ENCODE assay signal across 8 cellular contexts in genomic region chr21:39313042-39313456, GRCh38. TPM values are rescaled to one million over a fixed set of nuclear protein-coding genes. Genes with fewer than 3 reads are reported as not detected.
DNase-seq lines count a peak whose midpoint lies in the region; ATAC-seq and TF ChIP-seq lines count a peak whose summit lies in the region.

No MANE protein-coding gene starts in this region.

- TF ChIP-seq CTCF in GM13977 (IDR thresholded peaks at IDR 0.05; ENCODE audit: extremely low read depth, insufficient read depth, missing control alignments) (no peak), WI38 (IDR thresholded peaks at IDR 0.05; ENCODE audit: low read depth, low read length) (no peak), epithelial cell of proximal tubule (conservative IDR thresholded peaks at IDR 0.05; ENCODE audit: low read depth, low read length) (no peak), neural cell (IDR thresholded peaks at IDR 0.05; ENCODE audit: poor library complexity, severe bottlenecking) (no peak)

- H2AFZ ChIP-seq in neural cell (ENCODE audit: low read depth, low read length): no peak overlapping the region

- H3K79me2 ChIP-seq in neural cell (replicated peaks; ENCODE audit: insufficient read depth, low read length): peaks cover 41% of the 10 kb centered on the region

- H3K9ac ChIP-seq in neural cell (ENCODE audit: low read length): peak overlapping the region; percentile 99

- TF ChIP-seq EP300 in neural cell (conservative IDR thresholded peaks at IDR 0.05; ENCODE audit: poor library complexity, severe bottlenecking): no peak

- H3F3A ChIP-seq in neural cell (ENCODE audit: insufficient read depth, low read length, poor library complexity, severe bottlenecking): no peaks in the 10 kb centered on the region

- H3K9me2 ChIP-seq in neural cell (ENCODE audit: insufficient read depth, low read length): no peaks in the 10 kb centered on the region

- DNase-seq in 8988T (peak; percentile 15), GM13977 (ENCODE audit: low spot score) (peak; percentile 43), epithelial cell of proximal tubule (ENCODE audit: low read depth) (no peak), NCI-H1694 (lab: John Stamatoyannopoulos, UW) (no peak), NCI-H446 treated with DMSO at 0.1 percent for 48 hours (lab: John Stamatoyannopoulos, UW) (no peak)

- in situ Hi-C loops in GM13977 (cut with MboI; ENCODE audit: low pct_unique_long_range_greater_than_20kb, low sequenced_read_pairs, unreplicated experiment): no loop called here

- TF ChIP-seq RAD21 in neural cell (conservative IDR thresholded peaks at IDR 0.05): no peak

- H3K27me3 ChIP-seq in neural cell (ENCODE audit: insufficient read depth, low read depth, low read length): no peaks in the 10 kb centered on the region

- H3K4me3 ChIP-seq in WI38 (ENCODE audit: low read depth, low read length) (peak overlapping the region; percentile 75), epithelial cell of proximal tubule (ENCODE audit: low read depth, low read length) (peak overlapping the region; percentile 75), neural cell (ENCODE audit: low read length) (peak overlapping the region; percentile 97)

- peak overlapping the region; percentile 97 for H3K27ac ChIP-seq in neural cell (ENCODE audit: low read length)

- no peak overlapping the region for H3K4me2 ChIP-seq in neural cell (ENCODE audit: low read length)

- H3K9me3 ChIP-seq in neural cell (ENCODE audit: low read length): no peaks in the 10 kb centered on the region

- peak; percentile 14 for ATAC-seq in HG03196 (IDR thresholded peaks at IDR 0.05; ENCODE audit: unreplicated experiment)

- no peaks in the 10 kb centered on the region for H3K36me3 ChIP-seq in neural cell (ENCODE audit: insufficient read depth, low read length)

- peaks cover 6% of the 10 kb centered on the region for H4K20me1 ChIP-seq in neural cell (ENCODE audit: insufficient read depth)

TF ChIP-seq in neural cell, 6 proteins besides CTCF, POLR2A, EP300 and RAD21:
- no peak for TF ChIP-seq REST (IDR thresholded peaks at IDR 0.05; ENCODE audit: borderline replicate concordance)

RNA-seq across cellular contexts. Expression of gene BRWD1, which starts 0.4 kb away (rescaled TPM):
- total RNA-seq in epithelial cell of proximal tubule: 12.5 and 19.5 TPM in 2 replicates
- 206 and 246 TPM in 2 replicates for polyA plus RNA-seq in neural cell
- polyA minus RNA-seq in neural cell: 320 and 344 TPM in 2 replicates

RNA-seq across cellular contexts. Expression of gene HMGN1, which starts 35.8 kb away (rescaled TPM):
- 376 and 475 TPM in 2 replicates for total RNA-seq in epithelial cell of proximal tubule
- polyA plus RNA-seq in neural cell: 1,995 and 2,070 TPM in 2 replicates
- polyA minus RNA-seq in neural cell: 339 and 402 TPM in 2 replicates

Comparison
In these comparisons a context has a peak if more than half of its experiments do, and no peak if none do; other contexts are left out.
1. DNase-seq: peak in 8988T (single experiment) and GM13977 (single experiment); none in epithelial cell of proximal tubule (single experiment), NCI-H1694 (single experiment) and NCI-H446 treated with DMSO at 0.1 percent for 48 hours (single experiment).
2. Peak in every context shown above with its lines, with median percentiles within 50 percentile points of each other: H3K4me3 ChIP-seq.